Comparison of ENCODE assay signal across 26 cellular contexts in genomic region chr13:103839460-103839859, GRCh38.
DNase-seq lines count a peak whose midpoint lies in the region; ATAC-seq lines count a peak whose summit lies in the region.
"Had no signal": no experiment of that assay in that cellular context is flagged by ENCODE, and none has a peak within 500 bp of the region (broad histone marks: within the 10 kb centered on the region; RNA-seq: fewer than 3 reads in every experiment).

No MANE protein-coding gene starts in this region.

- no peaks in the 10 kb centered on the region for H3K36me3 Mint-ChIP-seq in activated naive CD8-positive, alpha-beta T cell treated with anti-CD3 and anti-CD28 coated beads for 36 hours
- H3K36me3 Mint-ChIP-seq: immature natural killer cell; memory B cell; stimulated activated memory B cell treated with anti-CD40 and anti-IgM and Interleukin-4, amounts not matched to agents 10 μg/mL and 1 μg/mL and 100 μg/mL, for 72 hours had no signal

- H3K9ac ChIP-seq in mesendoderm (ENCODE audit: low read length): no peak overlapping the region

- H3K4me1 Mint-ChIP-seq in activated naive CD8-positive, alpha-beta T cell treated with anti-CD3 and anti-CD28 coated beads for 36 hours: no peaks in the 10 kb centered on the region
- H3K4me1 Mint-ChIP-seq: activated CD4-positive, alpha-beta T cell treated with anti-CD3 and anti-CD28 coated beads, Interleukin-2, amount 10 ng/mL, durations not matched to agents 24 days and 14 days; immature natural killer cell; memory B cell; stimulated activated memory B cell treated with anti-CD40 and anti-IgM and Interleukin-4, amounts not matched to agents 10 μg/mL and 1 μg/mL and 100 μg/mL, for 72 hours had no signal

- H2BK120ac ChIP-seq in mesendoderm (ENCODE audit: low read depth, low read length): no peak overlapping the region

- H3K36me3 ChIP-seq in mesendoderm (ENCODE audit: control insufficient read depth, insufficient read depth, low read length): no peaks in the 10 kb centered on the region
- H3K36me3 ChIP-seq: gastrocnemius medialis, upper lobe of right lung had no signal

- no peaks in the 10 kb centered on the region for H3K79me2 ChIP-seq in mesendoderm (ENCODE audit: control insufficient read depth, insufficient read depth, low read length)
- H3K79me2 ChIP-seq: hepatocyte had no signal

- H3K4me3 Mint-ChIP-seq in activated naive CD8-positive, alpha-beta T cell treated with anti-CD3 and anti-CD28 coated beads for 36 hours: no peak overlapping the region
- H3K4me3 Mint-ChIP-seq: activated CD4-positive, alpha-beta T cell treated with anti-CD3 and anti-CD28 coated beads, Interleukin-2, amount 10 ng/mL, durations not matched to agents 24 days and 14 days; immature natural killer cell; memory B cell; stimulated activated memory B cell treated with anti-CD40 and anti-IgM and Interleukin-4, amounts not matched to agents 10 μg/mL and 1 μg/mL and 100 μg/mL, for 72 hours had no signal

- no peak overlapping the region for H4K8ac ChIP-seq in mesendoderm (ENCODE audit: low read depth, low read length)

- H2BK5ac ChIP-seq in mesendoderm (ENCODE audit: low read length): no peak overlapping the region

- H3K56ac ChIP-seq in mesendoderm (ENCODE audit: low read length): no peak overlapping the region

- H4K5ac ChIP-seq in mesendoderm (ENCODE audit: low read length): no peak overlapping the region

- no peaks in the 10 kb centered on the region for H3K27me3 ChIP-seq in mesendoderm (ENCODE audit: insufficient read depth, low read length, poor library complexity)
- H3K27me3 ChIP-seq: body of pancreas, dorsolateral prefrontal cortex, gastrocnemius medialis, upper lobe of right lung had no signal

- no peak overlapping the region for H2BK15ac ChIP-seq in mesendoderm (replicated peaks; ENCODE audit: low read depth)

- no peak overlapping the region for H3K4ac ChIP-seq in mesendoderm (ENCODE audit: low read depth, low read length)

- H3K18ac ChIP-seq in mesendoderm (ENCODE audit: low read length): no peak overlapping the region

- H3K4me1 ChIP-seq in mesendoderm (ENCODE audit: control insufficient read depth, low read depth, low read length): no peaks in the 10 kb centered on the region
- H3K4me1 ChIP-seq: body of pancreas, gastrocnemius medialis, upper lobe of right lung had no signal

- no peak overlapping the region for H3K4me2 ChIP-seq in mesendoderm (ENCODE audit: low read length)
- H3K4me2 ChIP-seq: hepatocyte had no signal

- H2AK5ac ChIP-seq in mesendoderm (ENCODE audit: low read length): no peak overlapping the region

- H3K27ac Mint-ChIP-seq in activated naive CD8-positive, alpha-beta T cell treated with anti-CD3 and anti-CD28 coated beads for 36 hours: no peak overlapping the region
- H3K27ac Mint-ChIP-seq: activated CD4-positive, alpha-beta T cell treated with anti-CD3 and anti-CD28 coated beads, Interleukin-2, amount 10 ng/mL, durations not matched to agents 24 days and 14 days; memory B cell; stimulated activated memory B cell treated with anti-CD40 and anti-IgM and Interleukin-4, amounts not matched to agents 10 μg/mL and 1 μg/mL and 100 μg/mL, for 72 hours had no signal

- DNase-seq in NCI-H510A treated with DMSO at 0.1 percent for 48 hours (lab: John Stamatoyannopoulos, UW) (peak; percentile 30), NCI-H510A (lab: John Stamatoyannopoulos, UW) (no peak), NCI-H1694 treated with DMSO at 0.1 percent for 48 hours (lab: John Stamatoyannopoulos, UW) (peak; percentile 98), NCI-H82 (lab: John Stamatoyannopoulos, UW) (peak; percentile 99), mesendoderm (peak; percentile 7), anterior cingulate cortex (lab: John Stamatoyannopoulos, UW) (no peak)
- no peak for DNase-seq in activated naive CD8-positive, alpha-beta T cell treated with anti-CD3 and anti-CD28 coated beads for 36 hours
- DNase-seq: activated CD4-positive, alpha-beta T cell treated with anti-CD3 and anti-CD28 coated beads, Interleukin-2, amount 10 ng/mL, durations not matched to agents 24 days and 14 days; activated effector memory CD4-positive, alpha-beta T cell treated with anti-CD3 and anti-CD28 coated beads, Interleukin-2, amount 50 U/mL, for 16 hours; activated T-cell treated with anti-CD3 and anti-CD28 coated beads, Interleukin-2, amount 50 U/mL, for 1 hour; body of pancreas; cerebellar nuclear complex; DND-41; dorsolateral prefrontal cortex; gastrocnemius medialis; HCEC 1CT; immature natural killer cell; stimulated activated CD4-positive, alpha-beta T cell treated with anti-CD3 and anti-CD28 coated beads, Interleukin-4, amount 100 ng/mL, for 4 hours; substantia nigra; upper lobe of right lung had no signal

- H3K4me3 ChIP-seq in mesendoderm (ENCODE audit: low read length): no peak overlapping the region
- H3K4me3 ChIP-seq: body of pancreas, dorsolateral prefrontal cortex, gastrocnemius medialis, hepatocyte, K562, upper lobe of right lung had no signal

- WGBS in mesendoderm (ENCODE audit: extremely low coverage, insufficient coverage, low lambda C conversion rate): 100% methylated on average over 2 of the region's 3 CpGs

- H3K9me3 Mint-ChIP-seq in activated naive CD8-positive, alpha-beta T cell treated with anti-CD3 and anti-CD28 coated beads for 36 hours: no peaks in the 10 kb centered on the region
- H3K9me3 Mint-ChIP-seq: activated CD4-positive, alpha-beta T cell treated with anti-CD3 and anti-CD28 coated beads, Interleukin-2, amount 10 ng/mL, durations not matched to agents 24 days and 14 days; memory B cell had no signal

- no peaks in the 10 kb centered on the region for H3K27me3 Mint-ChIP-seq in activated naive CD8-positive, alpha-beta T cell treated with anti-CD3 and anti-CD28 coated beads for 36 hours
- H3K27me3 Mint-ChIP-seq: activated CD4-positive, alpha-beta T cell treated with anti-CD3 and anti-CD28 coated beads, Interleukin-2, amount 10 ng/mL, durations not matched to agents 24 days and 14 days; memory B cell; stimulated activated memory B cell treated with anti-CD40 and anti-IgM and Interleukin-4, amounts not matched to agents 10 μg/mL and 1 μg/mL and 100 μg/mL, for 72 hours had no signal

- ATAC-seq in HG02610 (IDR thresholded peaks at IDR 0.05; ENCODE audit: unreplicated experiment): no peak
- ATAC-seq: body of pancreas; gastrocnemius medialis; K562; left lobe of liver; stimulated activated memory B cell treated with anti-CD40 and anti-IgM and Interleukin-4, amounts not matched to agents 10 μg/mL and 1 μg/mL and 100 μg/mL, for 72 hours; upper lobe of right lung had no signal

- no peak overlapping the region for H3K27ac ChIP-seq in mesendoderm (ENCODE audit: low read depth, low read length)
- H3K27ac ChIP-seq: body of pancreas, dorsolateral prefrontal cortex, gastrocnemius medialis, hepatocyte, upper lobe of right lung had no signal

- H3K23ac ChIP-seq in mesendoderm (ENCODE audit: low read length): no peak overlapping the region

- H3K79me1 ChIP-seq in mesendoderm (ENCODE audit: low read length): no peaks in the 10 kb centered on the region

Comparison
In these comparisons a context has a peak if more than half of its experiments do, and no peak if none do; other contexts are left out.
1. DNase-seq: peak in NCI-H510A treated with DMSO at 0.1 percent for 48 hours (single experiment), NCI-H1694 treated with DMSO at 0.1 percent for 48 hours (single experiment), NCI-H82 (single experiment) and mesendoderm (single experiment); none in NCI-H510A (single experiment), activated naive CD8-positive, alpha-beta T cell treated with anti-CD3 and anti-CD28 coated beads for 36 hours (single experiment) and anterior cingulate cortex (0 of 58).